ENCODE assay signal across 8 cellular contexts in genomic region chr19:54102421-54103169, GRCh38. TPM values are rescaled to one million over a fixed set of nuclear protein-coding genes. Genes with fewer than 3 reads are reported as not detected.
DNase-seq lines count a peak whose midpoint lies in the region; ATAC-seq, FAIRE-seq and TF ChIP-seq lines count a peak whose summit lies in the region.

Gene NDUFA3 (plus strand): TSS chr19:54102855. CDS start chr19:54102879, 24 bp downstream.

- peak; percentile 84 for TF ChIP-seq POLR2A in GM19099 (IDR thresholded peaks at IDR 0.05; ENCODE audit: extremely low read depth, insufficient read length, low read depth)

- peak within 1 kb of the TSS; percentile 78 to 94 (median 93) for H3K4me3 ChIP-seq in keratinocyte (ENCODE audit: control insufficient read depth in 2 of 3, extremely low read depth in 1 of 3, insufficient read depth in 2 of 3, low read depth in 1 of 3, low read length in 3 of 3)

- peaks cover 18% of the 10 kb centered on the region for H3K79me2 ChIP-seq in keratinocyte (ENCODE audit: control insufficient read depth, insufficient read depth, low read length)

- no peak for TF ChIP-seq CTCF in keratinocyte (optimal IDR thresholded peaks at IDR 0.05 in 1 of 3, IDR thresholded peaks at IDR 0.05 in 1 of 3, conservative IDR thresholded peaks at IDR 0.05 in 1 of 3; ENCODE audit: extremely low read depth in 1 of 3, insufficient read depth in 2 of 3, low read length in 3 of 3)

- no peaks in the 10 kb centered on the region for H3K9me1 ChIP-seq in keratinocyte (ENCODE audit: control insufficient read depth, extremely low read depth, insufficient read depth, low read length)

- peak within 1 kb of the TSS; percentile 87 for H3K4me2 ChIP-seq in keratinocyte (ENCODE audit: control insufficient read depth, extremely low read depth, insufficient read depth, low read depth, low read length)

- no peaks in the 10 kb centered on the region for H3K27me3 ChIP-seq in keratinocyte (ENCODE audit: control insufficient read depth, extremely low read depth, insufficient read depth, low read length)

- FAIRE-seq in keratinocyte (lab: Jason Lieb, UNC) = peak; percentile 97

- no peaks in the 10 kb centered on the region for H4K20me1 ChIP-seq in keratinocyte (ENCODE audit: control insufficient read depth, extremely low read depth, insufficient read depth, low read length)

- peaks cover 4% of the 10 kb centered on the region for H3K4me1 ChIP-seq in keratinocyte (ENCODE audit: control insufficient read depth, extremely low read depth, insufficient read depth, low read length)

- dilution Hi-C loops in keratinocyte (cut with MboI; ENCODE audit: extremely low pct_ligation_motif_present, low sequenced_read_pairs) = no loop called here

- peak; percentile 94 for ATAC-seq in HG03432 (IDR thresholded peaks at IDR 0.05; ENCODE audit: unreplicated experiment)

- peak within 1 kb of the TSS; percentile 93 for H2AFZ ChIP-seq in keratinocyte (ENCODE audit: control insufficient read depth, low read length)

- H3K9ac ChIP-seq in keratinocyte (ENCODE audit: control insufficient read depth, extremely low read depth, insufficient read depth, low read length) = peak within 1 kb of the TSS; percentile 84

- no peaks in the 10 kb centered on the region for H3K9me3 ChIP-seq in keratinocyte (ENCODE audit: control insufficient read depth, low read depth, low read length)

- H3K36me3 ChIP-seq in keratinocyte (ENCODE audit: control insufficient read depth in 2 of 2, extremely low read depth in 1 of 2, insufficient read depth in 2 of 2, low read length in 2 of 2) = peaks cover 3 to 5% of the 10 kb centered on the region in 2 experiments

- DNase-seq in AG20443 (ENCODE audit: low spot score) (peak; percentile 100), NCI-H510A (lab: John Stamatoyannopoulos, UW) (peak; percentile 94), cerebellum (ENCODE audit: low spot score) (peak; percentile 99), keratinocyte (ENCODE audit: low read depth, low spot score) (peak; percentile 92)
- DNase-seq in activated CD4-positive, alpha-beta T cell treated with anti-CD3 and anti-CD28 coated beads for 1 hour = peak; percentile 97
- peak; percentile 94 to 95 for DNase-seq in stimulated activated CD4-positive, alpha-beta T cell treated with anti-CD3 and anti-CD28 coated beads, Interleukin-15, amount 100 ng/mL, for 1 hour (ENCODE audit: low read depth in 1 of 2, low spot score in 1 of 2)

- H3K27ac ChIP-seq in keratinocyte (ENCODE audit: control insufficient read depth, insufficient read depth, low read length) = peak within 1 kb of the TSS; percentile 40

RNA-seq across cellular contexts. Expression of gene NDUFA3, which starts in this region (rescaled TPM):
- total RNA-seq in cerebellum = 10.5 TPM
- 41.9 to 61.4 TPM (median 44.5 TPM) in 3 replicates for polyA plus RNA-seq in keratinocyte
- 18.1 TPM for polyA plus RNA-seq in keratinocyte (2011; ENCODE audit: low read depth)
- polyA plus RNA-seq in keratinocyte (2011; cell fraction: cytosol; rRNA removed) = 25.0 and 68.9 TPM in 2 replicates
- 26.8 and 28.9 TPM in 2 replicates for polyA plus RNA-seq in keratinocyte (2011; cell fraction: nucleus; rRNA removed)
- polyA plus RNA-seq in keratinocyte (2012; ENCODE audit: low replicate concordance) = 128 and 180 TPM in 2 replicates
- 58.9 to 121 TPM (median 93.0 TPM) in 3 replicates for polyA minus RNA-seq in keratinocyte
- 200 TPM for polyA minus RNA-seq in keratinocyte (2011; cell fraction: cytosol; rRNA and poly(A)+ RNA removed)
- polyA minus RNA-seq in keratinocyte (2011; cell fraction: nucleus; rRNA and poly(A)+ RNA removed) = 18.5 and 26.4 TPM in 2 replicates

Comparison
In these comparisons a context has a peak if more than half of its experiments do, and no peak if none do; other contexts are left out.
1. Peak in every context shown above with its lines: DNase-seq, ATAC-seq, H3K4me3 ChIP-seq and H3K27ac ChIP-seq.